ENCODE assay signal across 21 cellular contexts in genomic region chr9:133760713-133761290, GRCh38. TPM values are rescaled to one million over a fixed set of nuclear protein-coding genes. Genes with fewer than 3 reads are reported as not detected.
DNase-seq lines count a peak whose midpoint lies in the region; ATAC-seq, FAIRE-seq and TF ChIP-seq lines count a peak whose summit lies in the region.
"Had no signal": no experiment of that assay in that cellular context is flagged by ENCODE, and none has a peak within 500 bp of the region (broad histone marks: within the 10 kb centered on the region; RNA-seq: fewer than 3 reads in every experiment).

No MANE protein-coding gene starts in this region.

- H3K79me2 ChIP-seq in HepG2 (ENCODE audit: insufficient read depth, low read length) (no peaks in the 10 kb centered on the region), osteoblast (ENCODE audit: insufficient read depth, low read length) (no peaks in the 10 kb centered on the region), SK-N-SH (ENCODE audit: insufficient read depth) (no peaks in the 10 kb centered on the region)

- H3K27me3 ChIP-seq in HepG2 (ENCODE audit: control insufficient read depth in 1 of 2, insufficient read depth in 2 of 2, low read length in 2 of 2) (no peaks in the 10 kb centered on the region), right lobe of liver (no peaks in the 10 kb centered on the region), osteoblast (ENCODE audit: insufficient read depth, low read length) (no peaks in the 10 kb centered on the region), SK-N-SH (ENCODE audit: insufficient read depth) (no peaks in the 10 kb centered on the region)
- H3K27me3 ChIP-seq: BE2C had no signal

- H2AFZ ChIP-seq in HepG2 (ENCODE audit: low read length) (no peak overlapping the region), osteoblast (ENCODE audit: low read length) (no peak overlapping the region), SK-N-SH (ENCODE audit: low read depth) (no peak overlapping the region)
- H2AFZ ChIP-seq: GM23338 had no signal

- ATAC-seq in HepG2 (no peak), right lobe of liver (no peak), HG03354 (IDR thresholded peaks at IDR 0.05; ENCODE audit: poor library complexity, severe bottlenecking, unreplicated experiment) (no peak)
- ATAC-seq: HCT116 had no signal

- no peaks in the 10 kb centered on the region for H3K9me3 ChIP-seq in HepG2 (ENCODE audit: low read length)
- no peaks in the 10 kb centered on the region for H3K9me3 ChIP-seq in right lobe of liver
- H3K9me3 ChIP-seq in kidney (ENCODE audit: control insufficient read depth in 1 of 2, low read length in 2 of 2), result no peaks in the 10 kb centered on the region
- H3K9me3 ChIP-seq in osteoblast (ENCODE audit: low read depth, low read length), result no peaks in the 10 kb centered on the region
- no peaks in the 10 kb centered on the region for H3K9me3 ChIP-seq in SK-N-SH
- H3K9me3 ChIP-seq: BE2C had no signal

- no peak overlapping the region for H3K4me2 ChIP-seq in HepG2 (ENCODE audit: low read depth, low read length)
- no peak overlapping the region for H3K4me2 ChIP-seq in osteoblast (ENCODE audit: insufficient read depth, low read length)
- H3K4me2 ChIP-seq in SK-N-SH, result no peak overlapping the region
- H3K4me2 ChIP-seq: GM23338 had no signal

- TF ChIP-seq EP300 in HepG2 (IDR thresholded peaks at IDR 0.05; ENCODE audit: low read depth in 2 of 2, low read length in 2 of 2) (no peak), HepG2 (CRISPR knock-in tag; IDR thresholded peaks at IDR 0.05; ENCODE audit: borderline replicate concordance) (no peak), SK-N-SH (IDR thresholded peaks at IDR 0.05; ENCODE audit: borderline replicate concordance in 1 of 2, low read depth in 1 of 2, low read length in 1 of 2) (no peak)

- TF ChIP-seq POLR2A in HepG2 (IDR thresholded peaks at IDR 0.05; ENCODE audit: insufficient read depth in 1 of 2, low read depth in 2 of 2, low read length in 2 of 2) (no peak), right lobe of liver (IDR thresholded peaks at IDR 0.05) (no peak)

- POLR2A ChIA-PET in HepG2 (lab: Yijun Ruan, JAX) (interaction anchor here (2.4 kb wide), 1 partner anchor 22 kb away, joined by 9 read pairs; the partner anchor contains the start of gene SARDH), SK-N-SH (lab: Yijun Ruan, JAX) (no interaction called here)

- in situ Hi-C loops in HepG2 (cut with HindIII; ENCODE audit: extremely low pct_ligation_motif_present, low pct_unique_long_range_greater_than_20kb), result no loop called here

- intact Hi-C loops in HepG2 (cut with micrococcal nuclease; ENCODE audit: unreplicated experiment), result no loop called here
- intact Hi-C loops in right lobe of liver (cut with DNase I), result no loop called here
- intact Hi-C loops in kidney (cut with DNase I), result no loop called here

- TF ChIP-seq RAD21 in HepG2 (CRISPR knock-in tag; IDR thresholded peaks at IDR 0.05) (no peak), SK-N-SH (IDR thresholded peaks at IDR 0.05; ENCODE audit: low read length) (no peak)

- peaks cover 4% of the 10 kb centered on the region for H3F3A ChIP-seq in SK-N-SH (replicated peaks; ENCODE audit: insufficient read depth)

- no peak overlapping the region for H3K9ac ChIP-seq in HepG2 (ENCODE audit: insufficient read depth, low read depth, low read length)
- H3K9ac ChIP-seq in kidney (ENCODE audit: low read length in 2 of 2), result no peak overlapping the region
- H3K9ac ChIP-seq in SK-N-SH, result no peak overlapping the region

- H3K4me1 ChIP-seq in HepG2 (ENCODE audit: insufficient read depth, low read length) (peaks cover 12% of the 10 kb centered on the region), right lobe of liver (peaks cover 0 to 16% (median 0%) of the 10 kb centered on the region in 4 donors), kidney (ENCODE audit: control insufficient read depth in 1 of 2, insufficient read depth in 1 of 2, low read depth in 1 of 2, low read length in 2 of 2) (peaks cover 4% of the 10 kb centered on the region in 2 donors), osteoblast (ENCODE audit: insufficient read depth, low read length) (peaks cover 8% of the 10 kb centered on the region), SK-N-SH (ENCODE audit: control insufficient read depth in 1 of 2, insufficient read depth in 2 of 2, low read depth in 1 of 2, low read length in 1 of 2) (no peaks in the 10 kb centered on the region)
- H3K4me1 ChIP-seq: BE2C had no signal

- FAIRE-seq in HepG2 (lab: Jason Lieb, UNC), result no peak
- no peak for FAIRE-seq in kidney (lab: Jason Lieb, UNC)
- FAIRE-seq: A204.1, G401.6, H54, HTR-8/SVneo had no signal

- no peak for DNase-seq in HepG2 (ENCODE audit: low spot score)
- DNase-seq in right lobe of liver, result no peak
- DNase-seq in kidney, result peak; percentile 29
- peak; percentile 41 for DNase-seq in osteoblast (ENCODE audit: insufficient read length, low spot score, missing footprints)
- no peak for DNase-seq in activated CD4-positive, CD25-positive, alpha-beta regulatory T cell treated with anti-CD3 and anti-CD28 coated beads, Interleukin-2, amount 50 U/mL, for 72 hours
- DNase-seq in SK-N-SH, result no peak
- DNase-seq: ACHN; C1 segment of cervical spinal cord; CD4-positive, CD25-positive, alpha-beta regulatory T cell; CD8-positive, alpha-beta memory T cell; COR-L47; DMS 273 treated with DMSO at 0.1 percent for 48 hours; HFFc6 had no signal

- H3K9me2 ChIP-seq in SK-N-SH, result no peaks in the 10 kb centered on the region

- WGBS in HepG2 (ENCODE audit: low lambda C conversion rate), result 95% methylated on average over 11 of the region's 11 CpGs
- WGBS in right lobe of liver (ENCODE audit: insufficient coverage, low coverage, low lambda C conversion rate, missing lambda C conversion rate), result 90% methylated on average over 2 of the region's 11 CpGs
- WGBS in SK-N-SH (ENCODE audit: low lambda C conversion rate), result 92% methylated on average over 11 of the region's 11 CpGs

- BruUV-seq in HepG2 (replicated peaks; lab: Mats Ljungman, UMichigan), result no TSS peak

- H3K27ac ChIP-seq in HepG2 (ENCODE audit: extremely low read length, insufficient read depth, low read length), result no peak overlapping the region
- H3K27ac ChIP-seq in right lobe of liver, result no peak overlapping the region
- no peak overlapping the region for H3K27ac ChIP-seq in kidney (ENCODE audit: low read depth in 2 of 2, low read length in 2 of 2)
- H3K27ac ChIP-seq in osteoblast (ENCODE audit: low read depth, low read length), result no peak overlapping the region
- no peak overlapping the region for H3K27ac ChIP-seq in SK-N-SH (ENCODE audit: low read depth in 2 of 2, low read length in 1 of 2)

- H4K20me1 ChIP-seq in HepG2 (ENCODE audit: insufficient read depth, low read length) (no peaks in the 10 kb centered on the region), osteoblast (ENCODE audit: insufficient read depth, low read length) (peaks cover 3% of the 10 kb centered on the region), SK-N-SH (ENCODE audit: insufficient read depth) (no peaks in the 10 kb centered on the region)

- CTCF ChIA-PET in HepG2 (lab: Yijun Ruan, JAX; ENCODE audit: low intra/inter-chr PET ratio, low total read pairs) (no interaction called here), SK-N-SH (lab: Yijun Ruan, JAX) (interaction anchor here (0.8 to 3.3 kb wide), 2 partner anchors 18 to 22 kb away, joined by 3 to 11 read pairs; no protein-coding TSS in a partner anchor)

- TF ChIP-seq CTCF in HepG2 (CRISPR knock-in tag; IDR thresholded peaks at IDR 0.05) (no peak), right lobe of liver (IDR thresholded peaks at IDR 0.05) (no peak), kidney (IDR thresholded peaks at IDR 0.05; ENCODE audit: borderline replicate concordance, extremely low read depth, insufficient read depth) (no peak), osteoblast (IDR thresholded peaks at IDR 0.05; ENCODE audit: extremely low read depth, low read depth, low read length) (no peak), SK-N-SH (IDR thresholded peaks at IDR 0.05) (no peak)

- H3K4me3 ChIP-seq in HepG2 (replicated peaks in 1 of 3; ENCODE audit: insufficient read depth in 1 of 3, low read depth in 2 of 3, low read length in 3 of 3) (no peak overlapping the region), right lobe of liver (no peak overlapping the region), kidney (ENCODE audit: low read length in 2 of 2) (no peak overlapping the region), osteoblast (ENCODE audit: insufficient read depth, low read length) (no peak overlapping the region), SK-N-SH (ENCODE audit: low read depth in 2 of 2, low read length in 1 of 2) (no peak overlapping the region)
- H3K4me3 ChIP-seq: GM23338 had no signal

- peaks cover 1 to 32% of the 10 kb centered on the region in 2 experiments for H3K36me3 ChIP-seq in HepG2 (replicated peaks in 1 of 2; ENCODE audit: control insufficient read depth in 1 of 2, insufficient read depth in 2 of 2, low read length in 2 of 2)
- H3K36me3 ChIP-seq in right lobe of liver, result peaks cover 0 to 9% (median 6%) of the 10 kb centered on the region in 4 donors
- H3K36me3 ChIP-seq in kidney (ENCODE audit: control insufficient read depth in 1 of 2, insufficient read depth in 2 of 2, low read length in 2 of 2), result peaks cover 6 to 8% of the 10 kb centered on the region in 2 donors
- no peaks in the 10 kb centered on the region for H3K36me3 ChIP-seq in osteoblast (ENCODE audit: insufficient read depth, low read length)
- H3K36me3 ChIP-seq in SK-N-SH (replicated peaks in 1 of 2; ENCODE audit: control insufficient read depth in 1 of 2, insufficient read depth in 2 of 2, low read length in 1 of 2), result peaks cover 21 to 22% of the 10 kb centered on the region in 2 experiments

RNA-seq across cellular contexts. Expression of gene SARDH, which starts 22.6 kb away (rescaled TPM):
- total RNA-seq in HepG2 (2016; rRNA removed; fragmentation: Illumina TruSeq; extraction: Trizol) (32.5 and 34.9 TPM in 2 replicates), right lobe of liver (100 to 1,000 TPM in 3 of 6 experiments, 10 to 100 TPM in 3; 67.3 to 183 (median 101) TPM), kidney (4.6 TPM), osteoblast (5.4 and 10.9 TPM in 2 replicates)
- 5.5 and 6.4 TPM in 2 replicates for total RNA-seq in HepG2 (2016; cell fraction: cytosol; rRNA removed; fragmentation: Illumina TruSeq; extraction: Trizol; ENCODE audit: low read depth)
- 25.6 and 34.1 TPM in 2 replicates for total RNA-seq in HepG2 (2016; cell fraction: insoluble cytoplasmic fraction; rRNA removed; fragmentation: Illumina TruSeq; extraction: Trizol)
- total RNA-seq in HepG2 (2016; cell fraction: membrane; rRNA removed; fragmentation: Illumina TruSeq; extraction: Trizol), result 13.0 TPM in 2 replicates
- 26.8 and 31.9 TPM in 2 replicates for total RNA-seq in HepG2 (2016; cell fraction: nucleus; rRNA removed; fragmentation: Illumina TruSeq; extraction: Trizol)
- polyA plus RNA-seq in HepG2 (2011; rRNA removed) (11.6 and 15.6 TPM in 2 replicates), kidney (ENCODE audit: insufficient read depth, low read depth, low replicate concordance) (12.0 TPM), SK-N-SH (2012; rRNA removed) (2.9 and 5.9 TPM in 2 replicates)
- polyA plus RNA-seq in HepG2 (2011; cell fraction: cytosol; rRNA removed), result 6.1 and 10.1 TPM in 2 replicates
- 107 and 130 TPM in 2 replicates for polyA plus RNA-seq in HepG2 (2011; cell fraction: nucleus; rRNA removed)
- polyA plus RNA-seq in HepG2 (2012), result 20.2 and 23.9 TPM in 2 replicates
- polyA plus RNA-seq in HepG2 (2016; cell fraction: cytosol; fragmentation: Illumina TruSeq; extraction: Trizol; ENCODE audit: low read depth), result 4.0 and 4.1 TPM in 2 replicates
- polyA plus RNA-seq in HepG2 (2016; cell fraction: insoluble cytoplasmic fraction; fragmentation: Illumina TruSeq; extraction: Trizol; ENCODE audit: low read depth), result 23.4 and 31.6 TPM in 2 replicates
- polyA plus RNA-seq in HepG2 (2016; cell fraction: membrane; fragmentation: Illumina TruSeq; extraction: Trizol; ENCODE audit: low read depth), result 7.8 and 8.3 TPM in 2 replicates
- polyA plus RNA-seq in HepG2 (2016; cell fraction: nucleus; fragmentation: Illumina TruSeq; extraction: Trizol; ENCODE audit: insufficient read depth, low read depth), result 46.0 and 50.9 TPM in 2 replicates
- 55.5 TPM in 1 of 2 replicates, not detected in the other for polyA minus RNA-seq in HepG2 (2011; rRNA and poly(A)+ RNA removed; ENCODE audit: low replicate concordance)
- polyA minus RNA-seq in HepG2 (2011; cell fraction: cytosol; rRNA and poly(A)+ RNA removed), result 17.1 and 19.0 TPM in 2 replicates
- 35.9 and 37.7 TPM in 2 replicates for polyA minus RNA-seq in HepG2 (2011; cell fraction: nucleus; rRNA and poly(A)+ RNA removed)
- 1.6 and 3.0 TPM in 2 replicates for polyA plus RNA-seq in SK-N-SH (2012; cell fraction: cytosol; rRNA removed)
- polyA plus RNA-seq in SK-N-SH (2012; cell fraction: nucleus; rRNA removed), result 9.9 and 14.3 TPM in 2 replicates

Comparison
In these comparisons a context has a peak if more than half of its experiments do, and no peak if none do; other contexts are left out.
1. DNase-seq: peak in kidney (single experiment) and osteoblast (single experiment); none in HepG2 (single experiment), right lobe of liver (0 of 3), activated CD4-positive, CD25-positive, alpha-beta regulatory T cell treated with anti-CD3 and anti-CD28 coated beads, Interleukin-2, amount 50 U/mL, for 72 hours (single experiment) and SK-N-SH (single experiment).